Comparison of ENCODE assay signal across 15 cellular contexts in genomic region chr6:149202967-149203366, GRCh38.
"Had no signal": no experiment of that assay in that cellular context is flagged by ENCODE, and none has a peak within 500 bp of the region (broad histone marks: within the 10 kb centered on the region; RNA-seq: fewer than 3 reads in every experiment).

No MANE protein-coding gene starts in this region.

- H3K4me1 ChIP-seq: adrenal gland, gastrocnemius medialis, heart right ventricle, left lung, spleen had no signal

- H3K4me3 ChIP-seq: adrenal gland, gastrocnemius medialis, heart right ventricle, left lung, spleen had no signal

- H3K9me3 ChIP-seq: adrenal gland, gastrocnemius medialis had no signal

- H3K4me3 Mint-ChIP-seq: nephron progenitor cell had no signal

- H3K27me3 ChIP-seq: adrenal gland, gastrocnemius medialis, left lung, spleen had no signal

- DNase-seq: activated CD4-positive, alpha-beta T cell treated with anti-CD3 and anti-CD28 coated beads, Interleukin-2, amount 50 U/mL, for 1 hour; activated effector memory CD4-positive, alpha-beta T cell treated with anti-CD3 and anti-CD28 coated beads, Interleukin-2, amount 50 U/mL, for 16 hours; activated T-cell treated with anti-CD3 and anti-CD28 coated beads for 4 hours; adrenal gland; effector CD4-positive, alpha-beta T cell; gastrocnemius medialis; heart right ventricle; left lung; nephron progenitor cell; spleen; stimulated activated CD4-positive, alpha-beta T cell treated with anti-CD3 and anti-CD28 coated beads, Interleukin-1b, Interleukin-23, amount 100 ng/mL, for 48 hours; stimulated activated naive CD4-positive, alpha-beta T cell treated with Interleukin-2 at 50 U/mL for 16 hours; trophoblast cell had no signal

- H3K27ac ChIP-seq: adrenal gland, gastrocnemius medialis, heart right ventricle, left lung, spleen had no signal

- H3K36me3 ChIP-seq: adrenal gland, gastrocnemius medialis, heart right ventricle, left lung, spleen had no signal

- FAIRE-seq: colon, keratinocyte had no signal

- H3K27ac Mint-ChIP-seq: nephron progenitor cell had no signal
